38 cellular contexts compared by ENCODE assay signal in genomic region chr7:135792866-135793265, GRCh38. TPM values are rescaled to one million over a fixed set of nuclear protein-coding genes. Genes with fewer than 3 reads are reported as not detected.
"Had no signal": no experiment of that assay in that cellular context is flagged by ENCODE, and none has a peak within 500 bp of the region (broad histone marks: within the 10 kb centered on the region; RNA-seq: fewer than 3 reads in every experiment).

No MANE protein-coding gene starts in this region.

- H3K9me3 ChIP-seq: adrenal gland, Peyer's patch had no signal

- H3K27me3 ChIP-seq: adrenal gland, Peyer's patch had no signal

- H3K27ac Mint-ChIP-seq: activated B cell treated with CpG ODN at 0.5 μM for 24 hours; activated CD4-positive, alpha-beta memory T cell treated with anti-CD3 and anti-CD28 coated beads for 36 hours; activated naive CD4-positive, alpha-beta T cell treated with anti-CD3 and anti-CD28 coated beads for 36 hours; activated naive CD4-positive, alpha-beta T cell treated with anti-CD3 and anti-CD28 coated beads, Interleukin-2, amount 50 U/mL, for 72 hours; activated T-helper 1 cell treated with anti-CD3 and anti-CD28 coated beads, Interleukin-12 subunit alpha, Interleukin-12 subunit beta, Interleukin-2, Interleukin-4 antibody, amounts not matched to agents 30 ng/mL and 10 ng/mL and 1 ng/mL, durations not matched to agents 14 hours and 24 hours and 36 hours; brain had no signal

- DNase-seq: activated B cell treated with CpG ODN at 0.5 μM for 24 hours; activated CD4-positive, alpha-beta memory T cell treated with anti-CD3 and anti-CD28 coated beads for 36 hours; activated CD4-positive, alpha-beta T cell treated with anti-CD3 and anti-CD28 coated beads for 4 hours; activated CD4-positive, alpha-beta T cell treated with anti-CD3 and anti-CD28 coated beads, Interleukin-2, amount 50 U/mL, for 1 hour; activated CD4-positive, CD25-positive, alpha-beta regulatory T cell treated with anti-CD3 and anti-CD28 coated beads, Interleukin-2, amount 50 U/mL, for 72 hours; activated CD8-positive, alpha-beta memory T cell treated with anti-CD3 and anti-CD28 coated beads, Interleukin-2, amount 50 U/mL, for 4 hours; activated gamma-delta T cell treated with Interleukin-2 at 50 U/mL for 16 hours; activated naive CD4-positive, alpha-beta T cell treated with anti-CD3 and anti-CD28 coated beads for 36 hours; activated T-cell treated with anti-CD3 and anti-CD28 coated beads for 4 hours; activated T-cell treated with anti-CD3 and anti-CD28 coated beads, Interleukin-2, amount 50 U/mL, for 4 hours; adrenal gland; anterior cingulate cortex; caudate nucleus; cerebellar nuclear complex; MM.1S; NCI-H1048; NCI-H1105 treated with DMSO at 0.1 percent for 48 hours; NCI-H1436 treated with DMSO at 0.1 percent for 48 hours; NCI-H1694 treated with DMSO at 0.1 percent for 48 hours; NCI-H2029 treated with DMSO at 0.1 percent for 48 hours; NCI-H2107; NCI-H2171; NCI-H510A; NCI-H526; NCI-H748 treated with DMSO at 0.1 percent for 48 hours; NK-92 treated with Interleukin-12 subunit alpha and Interleukin-12 subunit beta, amount 100 ng/mL, for 24 hours; PC-3; Peyer's patch; RPMI8226; SW 1271; T-helper 1 cell; T-helper 2 cell; T-helper 9 cell had no signal

- H3K4me1 Mint-ChIP-seq: activated B cell treated with CpG ODN at 0.5 μM for 24 hours had no signal

- H3K27ac ChIP-seq: adrenal gland, KMS-11, Peyer's patch, VCaP had no signal

- ATAC-seq: activated naive CD4-positive, alpha-beta T cell treated with anti-CD3 and anti-CD28 coated beads, Interleukin-2, amount 50 U/mL, for 72 hours; activated T-cell treated with anti-CD3 and anti-CD28 coated beads, Interleukin-2, amount 50 U/mL, for 4 hours; PC-3 had no signal

- H3K36me3 Mint-ChIP-seq: activated CD4-positive, alpha-beta memory T cell treated with anti-CD3 and anti-CD28 coated beads for 36 hours; activated naive CD4-positive, alpha-beta T cell treated with anti-CD3 and anti-CD28 coated beads, Interleukin-2, amount 50 U/mL, for 72 hours; brain had no signal

- H3K9ac ChIP-seq: KMS-11 had no signal

- H3K4me3 ChIP-seq: adrenal gland, Peyer's patch had no signal

- H3K4me3 Mint-ChIP-seq: activated B cell treated with CpG ODN at 0.5 μM for 24 hours; activated CD4-positive, alpha-beta memory T cell treated with anti-CD3 and anti-CD28 coated beads for 36 hours; activated naive CD4-positive, alpha-beta T cell treated with anti-CD3 and anti-CD28 coated beads for 36 hours; activated T-cell treated with anti-CD3 and anti-CD28 coated beads, Interleukin-2, amount 50 U/mL, for 4 hours; activated T-helper 1 cell treated with anti-CD3 and anti-CD28 coated beads, Interleukin-12 subunit alpha, Interleukin-12 subunit beta, Interleukin-2, Interleukin-4 antibody, amounts not matched to agents 30 ng/mL and 10 ng/mL and 1 ng/mL, durations not matched to agents 14 hours and 24 hours and 36 hours; brain had no signal

- H3K4me1 ChIP-seq: adrenal gland, Peyer's patch had no signal

- H3K9me3 Mint-ChIP-seq: activated B cell treated with CpG ODN at 0.5 μM for 24 hours; activated CD4-positive, alpha-beta memory T cell treated with anti-CD3 and anti-CD28 coated beads for 36 hours; activated naive CD4-positive, alpha-beta T cell treated with anti-CD3 and anti-CD28 coated beads for 36 hours; activated naive CD4-positive, alpha-beta T cell treated with anti-CD3 and anti-CD28 coated beads, Interleukin-2, amount 50 U/mL, for 72 hours; activated T-cell treated with anti-CD3 and anti-CD28 coated beads, Interleukin-2, amount 50 U/mL, for 4 hours; activated T-helper 1 cell treated with anti-CD3 and anti-CD28 coated beads, Interleukin-12 subunit alpha, Interleukin-12 subunit beta, Interleukin-2, Interleukin-4 antibody, amounts not matched to agents 30 ng/mL and 10 ng/mL and 1 ng/mL, durations not matched to agents 14 hours and 24 hours and 36 hours had no signal

- H3K36me3 ChIP-seq: adrenal gland, Peyer's patch had no signal

RNA-seq across cellular contexts. Expression of gene FAM180A, which starts 44.3 kb away (rescaled TPM):
- total RNA-seq: activated B cell treated with CpG ODN at 0.5 μM for 24 hours; activated CD4-positive, alpha-beta memory T cell treated with anti-CD3 and anti-CD28 coated beads for 36 hours; activated naive CD4-positive, alpha-beta T cell treated with anti-CD3 and anti-CD28 coated beads for 36 hours; activated naive CD4-positive, alpha-beta T cell treated with anti-CD3 and anti-CD28 coated beads, Interleukin-2, amount 50 U/mL, for 72 hours; activated T-cell treated with anti-CD3 and anti-CD28 coated beads, Interleukin-2, amount 50 U/mL, for 4 hours; activated T-helper 1 cell treated with anti-CD3 and anti-CD28 coated beads, Interleukin-12 subunit alpha, Interleukin-12 subunit beta, Interleukin-2, Interleukin-4 antibody, amounts not matched to agents 30 ng/mL and 10 ng/mL and 1 ng/mL, durations not matched to agents 14 hours and 24 hours and 36 hours; PC-3 had no signal
